ENCODE assay signal across 21 cellular contexts in genomic region chr6:44082872-44083321, GRCh38.
"Had no signal": no experiment of that assay in that cellular context is flagged by ENCODE, and none has a peak within 500 bp of the region (broad histone marks: within the 10 kb centered on the region; RNA-seq: fewer than 3 reads in every experiment).

No MANE protein-coding gene starts in this region.

- DNase-seq: activated CD4-positive, alpha-beta memory T cell treated with anti-CD3 and anti-CD28 coated beads, Interleukin-2, amount 10 ng/mL, durations not matched to agents 7 days and 5 days; activated CD4-positive, alpha-beta T cell treated with anti-CD3 and anti-CD28 coated beads, Interleukin-2, amount 10 ng/mL, durations not matched to agents 24 days and 14 days; amygdala; effector CD4-positive, alpha-beta T cell; erythroblast; foreskin fibroblast; hippocampal formation; kidney glomerular epithelial cell; midbrain; natural killer cell; ovary; stimulated activated CD4-positive, alpha-beta T cell treated with anti-CD3 and anti-CD28 coated beads, Interleukin-1b, Interleukin-23, amount 100 ng/mL, for 48 hours; stimulated activated naive CD8-positive, alpha-beta T cell treated with anti-CD3 and anti-CD28 coated beads, Interleukin-15, amount 100 ng/mL, for 72 hours; T-cell had no signal

- H3K4me1 ChIP-seq: prostate gland had no signal

- H3K27me3 ChIP-seq: ovary, tibial nerve had no signal

- H3K4me3 ChIP-seq: ovary, prostate gland, skin epidermis, tibial nerve had no signal

- H3K36me3 ChIP-seq: neutrophil, ovary, prostate gland, tibial nerve had no signal

- H3K27ac ChIP-seq: neutrophil, ovary, prostate gland, skin epidermis, tibial nerve, VCaP had no signal

- ATAC-seq: activated CD4-positive, CD25-positive, alpha-beta regulatory T cell treated with anti-CD3 and anti-CD28 coated beads, Interleukin-2, amount 50 U/mL, for 24 hours; activated T-helper 17 cell treated with anti-CD3 and anti-CD28 coated beads, Interleukin-2, amount 50 U/mL, for 72 hours; natural killer cell; stimulated activated naive CD8-positive, alpha-beta T cell treated with anti-CD3 and anti-CD28 coated beads, Interleukin-15, amount 100 ng/mL, for 72 hours; T-cell had no signal

- H3K9me3 ChIP-seq: neutrophil, ovary, prostate gland, tibial nerve had no signal
